ENCODE assay signal across 1 cellular context in genomic region chr20:41334036-41334435, GRCh38.
TF ChIP-seq lines count a peak whose summit lies in the region.

No MANE protein-coding gene starts in this region.

TF ChIP-seq in IMR-90, 13 proteins besides CTCF, POLR2A, EP300 and RAD21:
- no peak for TF ChIP-seq NFE2L2 (IDR thresholded peaks at IDR 0.05; ENCODE audit: low read depth, low read length)
- TF ChIP-seq FOS (IDR thresholded peaks at IDR 0.05; ENCODE audit: low read depth, low read length), result no peak
- no peak for TF ChIP-seq RCOR1 (IDR thresholded peaks at IDR 0.05; ENCODE audit: insufficient replicate concordance, low read length)
- no peak for TF ChIP-seq MAFK (IDR thresholded peaks at IDR 0.05; ENCODE audit: low read depth, low read length)
- no peak for TF ChIP-seq USF2 (IDR thresholded peaks at IDR 0.05; ENCODE audit: low read depth, low read length)
- no peak for TF ChIP-seq MXI1 (IDR thresholded peaks at IDR 0.05; ENCODE audit: borderline replicate concordance, low read depth, low read length)
- no peak for TF ChIP-seq CEBPB (IDR thresholded peaks at IDR 0.05; ENCODE audit: low read depth, low read length)
- no peak for TF ChIP-seq BHLHE40 (IDR thresholded peaks at IDR 0.05; ENCODE audit: low read depth, low read length)
- TF ChIP-seq MAZ (IDR thresholded peaks at IDR 0.05; ENCODE audit: borderline replicate concordance, low read depth, low read length), result no peak
- TF ChIP-seq SMC3 (IDR thresholded peaks at IDR 0.05; ENCODE audit: low read depth, low read length), result no peak
- no peak for TF ChIP-seq ELK1 (IDR thresholded peaks at IDR 0.05; ENCODE audit: borderline replicate concordance, low read depth, low read length)
- no peak for TF ChIP-seq RFX5 (IDR thresholded peaks at IDR 0.05; ENCODE audit: low read depth, low read length)
- TF ChIP-seq CHD1 (IDR thresholded peaks at IDR 0.05; ENCODE audit: low read depth, low read length), result no peak
